In the genomic region with DNA sequence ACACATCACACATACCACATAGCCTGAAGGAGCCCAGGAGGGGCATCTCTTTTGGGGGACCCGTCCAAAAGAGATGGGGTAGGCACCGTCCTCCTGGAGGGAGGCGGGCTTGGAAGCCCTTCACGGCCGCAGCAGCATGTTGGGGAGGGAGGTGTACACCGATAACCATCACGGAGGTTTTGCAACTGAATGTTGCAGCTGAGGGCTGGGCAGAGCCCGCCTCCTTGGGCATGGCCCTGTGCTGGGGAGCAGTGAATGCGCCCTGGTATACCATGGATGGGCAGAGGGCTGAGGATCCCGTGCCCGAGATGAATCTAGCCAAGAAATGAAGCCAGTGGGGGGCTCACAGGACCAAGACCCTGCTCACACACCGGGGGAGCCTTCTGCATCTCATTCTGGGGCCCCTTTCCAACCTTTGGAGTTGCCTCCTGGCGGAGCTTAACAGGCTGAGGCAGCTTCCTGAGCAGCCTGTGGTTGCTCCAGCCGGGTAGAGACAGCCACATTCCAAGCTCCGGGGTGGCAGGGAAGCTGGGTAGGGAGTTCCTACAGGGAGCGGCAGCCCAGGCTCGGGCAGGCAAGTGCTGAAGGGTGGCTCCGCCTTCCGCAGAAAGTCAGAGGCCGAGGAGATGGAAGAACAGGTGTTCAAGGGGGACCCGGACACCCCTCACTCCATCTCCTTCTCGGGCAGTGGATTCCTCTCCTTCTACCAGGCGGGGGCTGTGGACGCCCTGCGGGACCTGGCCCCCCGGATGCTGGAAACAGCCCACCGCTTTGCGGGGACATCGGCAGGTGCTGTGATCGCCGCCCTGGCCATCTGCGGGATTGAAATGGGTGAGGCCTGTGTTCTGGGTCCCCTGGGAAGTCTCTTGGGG, we compare ENCODE assay signal across 28 cellular contexts. TPM values are rescaled to one million over a fixed set of nuclear protein-coding genes. Genes with fewer than 3 reads are reported as not detected.
DNase-seq lines count a peak whose midpoint lies in the region; ATAC-seq and TF ChIP-seq lines count a peak whose summit lies in the region.
"Had no signal": no experiment of that assay in that cellular context is flagged by ENCODE, and none has a peak within 500 bp of the region (broad histone marks: within the 10 kb centered on the region; RNA-seq: fewer than 3 reads in every experiment).

A gene with protein sequence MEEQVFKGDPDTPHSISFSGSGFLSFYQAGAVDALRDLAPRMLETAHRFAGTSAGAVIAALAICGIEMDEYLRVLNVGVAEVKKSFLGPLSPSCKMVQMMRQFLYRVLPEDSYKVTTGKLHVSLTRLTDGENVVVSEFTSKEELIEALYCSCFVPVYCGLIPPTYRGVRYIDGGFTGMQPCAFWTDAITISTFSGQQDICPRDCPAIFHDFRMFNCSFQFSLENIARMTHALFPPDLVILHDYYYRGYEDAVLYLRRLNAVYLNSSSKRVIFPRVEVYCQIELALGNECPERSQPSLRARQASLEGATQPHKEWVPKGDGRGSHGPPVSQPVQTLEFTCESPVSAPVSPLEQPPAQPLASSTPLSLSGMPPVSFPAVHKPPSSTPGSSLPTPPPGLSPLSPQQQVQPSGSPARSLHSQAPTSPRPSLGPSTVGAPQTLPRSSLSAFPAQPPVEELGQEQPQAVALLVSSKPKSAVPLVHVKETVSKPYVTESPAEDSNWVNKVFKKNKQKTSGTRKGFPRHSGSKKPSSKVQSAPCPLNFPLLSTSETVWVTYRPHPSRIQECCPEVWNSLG (plus strand): TSS at position 227 of the 872 bp plus-strand sequence. CDS start 400 bp downstream, at position 627.

- no peak within 1 kb of the TSS for H2AFZ ChIP-seq in trophoblast cell (ENCODE audit: insufficient read depth, low read length, poor library complexity)

- H3K79me1 ChIP-seq in trophoblast cell (ENCODE audit: low read length), result no peaks in the 10 kb centered on the region

- peaks cover 5% of the 10 kb centered on the region for H3K9me3 Mint-ChIP-seq in endodermal cell
- peaks cover 0 to 12% (median 2%) of the 10 kb centered on the region in 11 donors for H3K9me3 Mint-ChIP-seq in naive thymus-derived CD4-positive, alpha-beta T cell
- H3K9me3 Mint-ChIP-seq: activated CD4-positive, alpha-beta T cell treated with anti-CD3 and anti-CD28 coated beads, Interleukin-2, amount 10 ng/mL, durations not matched to agents 24 days and 14 days; activated T-helper 17 cell treated with anti-CD3 and anti-CD28 coated beads, Interleukin-2, amount 50 U/mL, for 72 hours had no signal

- H2BK12ac ChIP-seq in trophoblast cell (ENCODE audit: low read length), result no peak within 1 kb of the TSS

- H3K18ac ChIP-seq in trophoblast cell (ENCODE audit: low read length), result no peak within 1 kb of the TSS

- peak; percentile 71 for ATAC-seq in Panc1
- peak; percentile 55 for ATAC-seq in naive thymus-derived CD4-positive, alpha-beta T cell
- ATAC-seq: activated CD8-positive, alpha-beta memory T cell treated with anti-CD3 and anti-CD28 coated beads, Interleukin-2, amount 10 ng/mL, durations not matched to agents 7 days and 5 days; activated T-helper 17 cell treated with anti-CD3 and anti-CD28 coated beads, Interleukin-2, amount 50 U/mL, for 72 hours; gastrocnemius medialis had no signal

- H3K4me1 Mint-ChIP-seq in endodermal cell, result peaks cover 14% of the 10 kb centered on the region
- H3K4me1 Mint-ChIP-seq in naive thymus-derived CD4-positive, alpha-beta T cell, result peaks cover 0 to 1% (median 0%) of the 10 kb centered on the region in 7 donors
- H3K4me1 Mint-ChIP-seq: activated CD4-positive, alpha-beta T cell treated with anti-CD3 and anti-CD28 coated beads, Interleukin-2, amount 10 ng/mL, durations not matched to agents 24 days and 14 days; activated CD8-positive, alpha-beta memory T cell treated with anti-CD3 and anti-CD28 coated beads, Interleukin-2, amount 10 ng/mL, durations not matched to agents 7 days and 5 days; activated naive CD8-positive, alpha-beta T cell treated with anti-CD3 and anti-CD28 coated beads, Interleukin-2, amount 10 ng/mL, durations not matched to agents 7 days and 5 days; activated T-helper 17 cell treated with anti-CD3 and anti-CD28 coated beads, Interleukin-2, amount 50 U/mL, for 72 hours; CD4-positive, alpha-beta memory T cell had no signal

- H3K27me3 Mint-ChIP-seq in endodermal cell (ENCODE audit: insufficient read depth), result peaks cover 30% of the 10 kb centered on the region
- H3K27me3 Mint-ChIP-seq in naive thymus-derived CD4-positive, alpha-beta T cell, result peaks cover 0 to 20% (median 13%) of the 10 kb centered on the region in 5 donors

- no peak within 1 kb of the TSS for H2AK5ac ChIP-seq in trophoblast cell (ENCODE audit: low read length)

- no TSS peak for BruUV-seq in Panc1 (replicated peaks; lab: Mats Ljungman, UMichigan)

- no peak within 1 kb of the TSS for H2BK5ac ChIP-seq in trophoblast cell (ENCODE audit: low read depth, low read length, poor library complexity)

- no peak within 1 kb of the TSS for H3K4me3 Mint-ChIP-seq in endodermal cell
- no peak within 1 kb of the TSS for H3K4me3 Mint-ChIP-seq in naive thymus-derived CD4-positive, alpha-beta T cell
- H3K4me3 Mint-ChIP-seq: activated CD4-positive, alpha-beta T cell treated with anti-CD3 and anti-CD28 coated beads, Interleukin-2, amount 10 ng/mL, durations not matched to agents 24 days and 14 days; activated CD8-positive, alpha-beta memory T cell treated with anti-CD3 and anti-CD28 coated beads, Interleukin-2, amount 10 ng/mL, durations not matched to agents 7 days and 5 days; activated naive CD8-positive, alpha-beta T cell treated with anti-CD3 and anti-CD28 coated beads, Interleukin-2, amount 10 ng/mL, durations not matched to agents 7 days and 5 days; activated T-helper 17 cell treated with anti-CD3 and anti-CD28 coated beads, Interleukin-2, amount 50 U/mL, for 72 hours; CD4-positive, alpha-beta memory T cell had no signal

- in situ Hi-C loops in Panc1 (cut with HindIII; ENCODE audit: low pct_unique_long_range_greater_than_20kb, low sequenced_read_pairs), result no loop called here

- H4K12ac ChIP-seq in trophoblast cell (ENCODE audit: low read depth, low read length), result no peak within 1 kb of the TSS

- H3K4me1 ChIP-seq in Panc1 (ENCODE audit: control insufficient read depth, insufficient read depth, low read length) (peaks cover 10% of the 10 kb centered on the region), endodermal cell (ENCODE audit: control insufficient read depth, insufficient read depth, low read length) (no peaks in the 10 kb centered on the region), trophoblast cell (ENCODE audit: control insufficient read depth in 1 of 2, insufficient read depth in 2 of 2, low read length in 2 of 2) (no peaks in the 10 kb centered on the region), BE2C (no peaks in the 10 kb centered on the region; the same call in 1 of the 2 replicates)
- H3K4me1 ChIP-seq in naive thymus-derived CD4-positive, alpha-beta T cell (ENCODE audit: control insufficient read depth in 2 of 2, insufficient read depth in 2 of 2, low read length in 2 of 2), result no peaks in the 10 kb centered on the region
- H3K4me1 ChIP-seq: gastrocnemius medialis, SJSA1 had no signal

- no peaks in the 10 kb centered on the region for H3K36me3 ChIP-seq in H7 (replicated peaks; ENCODE audit: control insufficient read depth, insufficient read depth, low read length)
- no peaks in the 10 kb centered on the region for H3K36me3 ChIP-seq in Panc1 (ENCODE audit: control insufficient read depth, insufficient read depth, low read length)
- no peaks in the 10 kb centered on the region for H3K36me3 ChIP-seq in endodermal cell (ENCODE audit: control insufficient read depth, insufficient read depth, low read length)
- no peaks in the 10 kb centered on the region for H3K36me3 ChIP-seq in naive thymus-derived CD4-positive, alpha-beta T cell (ENCODE audit: control insufficient read depth in 2 of 3, insufficient read depth in 3 of 3, low read length in 3 of 3)
- H3K36me3 ChIP-seq in trophoblast cell (ENCODE audit: control insufficient read depth in 1 of 2, insufficient read depth in 2 of 2, low read length in 2 of 2), result no peaks in the 10 kb centered on the region
- no peaks in the 10 kb centered on the region for H3K36me3 ChIP-seq in BE2C
- H3K36me3 ChIP-seq: gastrocnemius medialis, SJSA1, tibial nerve had no signal

- DNase-seq in H7, result peak; percentile 76
- DNase-seq in Panc1 (ENCODE audit: low read depth, low spot score), result no peak
- DNase-seq in endodermal cell, result peak; percentile 79
- DNase-seq in naive thymus-derived CD4-positive, alpha-beta T cell, result no peak
- no peak for DNase-seq in NCI-H146 treated with DMSO at 0.1 percent for 48 hours (lab: John Stamatoyannopoulos, UW; ENCODE audit: unreplicated experiment)
- DNase-seq in trophoblast cell, result no peak
- no peak for DNase-seq in BE2C
- DNase-seq in activated T-cell treated with anti-CD3 and anti-CD28 coated beads for 4 hours, result no peak
- DNase-seq: activated CD4-positive, alpha-beta T cell treated with anti-CD3 and anti-CD28 coated beads, Interleukin-2, amount 10 ng/mL, durations not matched to agents 24 days and 14 days; activated CD8-positive, alpha-beta memory T cell treated with anti-CD3 and anti-CD28 coated beads, Interleukin-2, amount 10 ng/mL, durations not matched to agents 7 days and 5 days; activated naive CD8-positive, alpha-beta T cell treated with anti-CD3 and anti-CD28 coated beads, Interleukin-2, amount 10 ng/mL, durations not matched to agents 7 days and 5 days; CD4-positive, alpha-beta memory T cell; dermis blood vessel endothelial cell; DMS53; gastrocnemius medialis; left cardiac atrium; midbrain; NCI-H1436 treated with DMSO at 0.1 percent for 48 hours; NCI-H82; OCI-M1; stimulated activated CD4-positive, alpha-beta T cell treated with anti-CD3 and anti-CD28 coated beads, Interleukin-2, amount 100 ng/mL, for 48 hours; stimulated activated naive CD4-positive, alpha-beta T cell treated with Interleukin-2 at 50 U/mL for 16 hours had no signal

- H3K4me3 ChIP-seq in H7 (ENCODE audit: insufficient read depth, low read depth, low read length), result no peak within 1 kb of the TSS
- no peak within 1 kb of the TSS for H3K4me3 ChIP-seq in Panc1 (ENCODE audit: low read depth in 2 of 2, low read length in 2 of 2)
- no peak within 1 kb of the TSS for H3K4me3 ChIP-seq in endodermal cell (ENCODE audit: low read length)
- H3K4me3 ChIP-seq in naive thymus-derived CD4-positive, alpha-beta T cell (ENCODE audit: low read length), result no peak within 1 kb of the TSS
- no peak within 1 kb of the TSS for H3K4me3 ChIP-seq in trophoblast cell (ENCODE audit: low read depth, low read length)
- H3K4me3 ChIP-seq in BE2C (ENCODE audit: low read depth, low read length), result no peak within 1 kb of the TSS
- H3K4me3 ChIP-seq: gastrocnemius medialis, SJSA1, tibial nerve had no signal

- no peaks in the 10 kb centered on the region for H3K36me3 Mint-ChIP-seq in endodermal cell (ENCODE audit: low read depth)
- peaks cover 0 to 3% (median 0%) of the 10 kb centered on the region in 5 donors for H3K36me3 Mint-ChIP-seq in naive thymus-derived CD4-positive, alpha-beta T cell
- H3K36me3 Mint-ChIP-seq: activated CD8-positive, alpha-beta memory T cell treated with anti-CD3 and anti-CD28 coated beads, Interleukin-2, amount 10 ng/mL, durations not matched to agents 7 days and 5 days; activated naive CD8-positive, alpha-beta T cell treated with anti-CD3 and anti-CD28 coated beads, Interleukin-2, amount 10 ng/mL, durations not matched to agents 7 days and 5 days; CD4-positive, alpha-beta memory T cell had no signal

- H3K27ac ChIP-seq in Panc1 (ENCODE audit: low read length), result no peak within 1 kb of the TSS
- no peak within 1 kb of the TSS for H3K27ac ChIP-seq in endodermal cell (ENCODE audit: low read depth, low read length)
- H3K27ac ChIP-seq in naive thymus-derived CD4-positive, alpha-beta T cell (ENCODE audit: low read depth, low read length), result no peak within 1 kb of the TSS
- no peak within 1 kb of the TSS for H3K27ac ChIP-seq in trophoblast cell (ENCODE audit: low read depth, low read length)
- H3K27ac ChIP-seq: gastrocnemius medialis, SJSA1, tibial nerve had no signal

- WGBS in endodermal cell (ENCODE audit: insufficient coverage in 1 of 2, insufficient read length in 1 of 2), 2 experiments, result 75 to 90% methylated on average over 10 to 32 of the region's 32 CpGs
- WGBS in trophoblast cell (ENCODE audit: extremely low coverage, insufficient coverage, insufficient read length), result no CpG with 5 or more reads among the region's 32 CpGs

- POLR2A ChIA-PET in Panc1 (lab: Charles Lee), result no interaction called here
- POLR2A ChIA-PET in naive thymus-derived CD4-positive, alpha-beta T cell (lab: Charles Lee), result no interaction called here

- no peak within 1 kb of the TSS for H3K23ac ChIP-seq in trophoblast cell (ENCODE audit: low read length)

- H3K9ac ChIP-seq in endodermal cell (ENCODE audit: extremely low read depth, low read length, poor library complexity, severe bottlenecking) (no peak within 1 kb of the TSS), trophoblast cell (ENCODE audit: low read length) (no peak within 1 kb of the TSS)

- no peak within 1 kb of the TSS for H3K27ac Mint-ChIP-seq in endodermal cell
- peak within 1 kb of the TSS in 1 of 9 donors; percentile 25 for H3K27ac Mint-ChIP-seq in naive thymus-derived CD4-positive, alpha-beta T cell
- H3K27ac Mint-ChIP-seq: activated CD4-positive, alpha-beta T cell treated with anti-CD3 and anti-CD28 coated beads, Interleukin-2, amount 10 ng/mL, durations not matched to agents 24 days and 14 days; activated CD8-positive, alpha-beta memory T cell treated with anti-CD3 and anti-CD28 coated beads, Interleukin-2, amount 10 ng/mL, durations not matched to agents 7 days and 5 days; activated naive CD8-positive, alpha-beta T cell treated with anti-CD3 and anti-CD28 coated beads, Interleukin-2, amount 10 ng/mL, durations not matched to agents 7 days and 5 days; activated T-helper 17 cell treated with anti-CD3 and anti-CD28 coated beads, Interleukin-2, amount 50 U/mL, for 72 hours; progenitor cell of endocrine pancreas had no signal

- H3K4me2 ChIP-seq in trophoblast cell (ENCODE audit: low read length), result no peak within 1 kb of the TSS

- H3K4ac ChIP-seq in trophoblast cell (ENCODE audit: low read depth, low read length), result no peak within 1 kb of the TSS

- TF ChIP-seq CTCF in Panc1 (IDR thresholded peaks at IDR 0.05) (no peak), endodermal cell (conservative IDR thresholded peaks at IDR 0.05) (no peak), BE2C (IDR thresholded peaks at IDR 0.05; ENCODE audit: low read depth, low read length) (no peak)

- no peak within 1 kb of the TSS for H4K8ac ChIP-seq in trophoblast cell (ENCODE audit: low read depth, low read length)

- H2BK120ac ChIP-seq in trophoblast cell (ENCODE audit: insufficient read depth, low read length, poor library complexity), result no peak within 1 kb of the TSS

- H3K9me3 ChIP-seq in Panc1 (ENCODE audit: control insufficient read depth, insufficient read depth, low read depth, low read length), result no peaks in the 10 kb centered on the region
- peaks cover 14% of the 10 kb centered on the region for H3K9me3 ChIP-seq in endodermal cell (ENCODE audit: control insufficient read depth, low read length)
- peaks cover 0 to 5% (median 0%) of the 10 kb centered on the region in 3 experiments for H3K9me3 ChIP-seq in naive thymus-derived CD4-positive, alpha-beta T cell (ENCODE audit: control insufficient read depth in 2 of 3, low read length in 3 of 3)
- H3K9me3 ChIP-seq in trophoblast cell (ENCODE audit: insufficient read depth, low read depth, low read length), result no peaks in the 10 kb centered on the region
- H3K9me3 ChIP-seq in BE2C, result no peaks in the 10 kb centered on the region
- H3K9me3 ChIP-seq: gastrocnemius medialis, SJSA1 had no signal

- H3K79me2 ChIP-seq in trophoblast cell (ENCODE audit: control insufficient read depth, insufficient read depth, low read length, poor library complexity), result no peaks in the 10 kb centered on the region

- H4K91ac ChIP-seq in trophoblast cell (ENCODE audit: low read depth, low read length), result no peak within 1 kb of the TSS

- intact Hi-C loops in Panc1 (cut with micrococcal nuclease; ENCODE audit: unreplicated experiment), result no loop called here
- intact Hi-C loops in naive thymus-derived CD4-positive, alpha-beta T cell (cut with micrococcal nuclease), result no loop called here

- CTCF ChIA-PET in Panc1 (lab: Charles Lee), result no interaction called here
- CTCF ChIA-PET in naive thymus-derived CD4-positive, alpha-beta T cell (lab: Charles Lee), result interaction anchor here (0.6 kb wide), 1 partner anchor 65 kb away, joined by 4 read pairs; no protein-coding TSS in a partner anchor

- no peak within 1 kb of the TSS for H3K14ac ChIP-seq in trophoblast cell (ENCODE audit: low read length)

- H3K27me3 ChIP-seq in H7 (ENCODE audit: control insufficient read depth, insufficient read depth, low read length) (no peaks in the 10 kb centered on the region), Panc1 (ENCODE audit: control insufficient read depth, insufficient read depth, low read length) (peaks cover 8% of the 10 kb centered on the region), endodermal cell (ENCODE audit: control insufficient read depth, insufficient read depth, low read length, poor library complexity, severe bottlenecking) (no peaks in the 10 kb centered on the region), trophoblast cell (ENCODE audit: insufficient read depth, low read length) (no peaks in the 10 kb centered on the region), BE2C (no peaks in the 10 kb centered on the region)
- no peaks in the 10 kb centered on the region for H3K27me3 ChIP-seq in naive thymus-derived CD4-positive, alpha-beta T cell (ENCODE audit: control insufficient read depth in 2 of 2, insufficient read depth in 2 of 2, low read length in 2 of 2)

RNA-seq across cellular contexts. Expression of the gene that starts here (rescaled TPM):
- total RNA-seq in H7 (2014; rRNA removed; shearing (Covaris generic)), result not detected in 2 replicates
- total RNA-seq in Panc1 (2021; ENCODE audit: unreplicated experiment), result not detected
- 0.10 TPM for polyA plus RNA-seq in Panc1 (2012; ENCODE audit: insufficient read length)
- total RNA-seq in endodermal cell, result not detected
- polyA plus RNA-seq in endodermal cell (2013, experiment 1 of 2), result not detected
- polyA plus RNA-seq in endodermal cell (2013, experiment 2 of 2), result not detected
- total RNA-seq in naive thymus-derived CD4-positive, alpha-beta T cell, result 1 to 10 TPM in 1 of 5 experiments, under 1 TPM in 1, not detected in 3; 0.66 to 2.0 TPM
- polyA plus RNA-seq in naive thymus-derived CD4-positive, alpha-beta T cell, result not detected
- 0.08 and 0.10 TPM in 2 replicates for polyA plus RNA-seq in trophoblast cell (2013)
- not detected for polyA plus RNA-seq in BE2C (2012; ENCODE audit: insufficient read depth, insufficient read length, low read depth)
- total RNA-seq: activated CD4-positive, alpha-beta T cell treated with anti-CD3 and anti-CD28 coated beads, Interleukin-2, amount 10 ng/mL, durations not matched to agents 24 days and 14 days; activated CD8-positive, alpha-beta memory T cell treated with anti-CD3 and anti-CD28 coated beads, Interleukin-2, amount 10 ng/mL, durations not matched to agents 7 days and 5 days; activated naive CD8-positive, alpha-beta T cell treated with anti-CD3 and anti-CD28 coated beads, Interleukin-2, amount 10 ng/mL, durations not matched to agents 7 days and 5 days; activated T-helper 17 cell treated with anti-CD3 and anti-CD28 coated beads, Interleukin-2, amount 50 U/mL, for 72 hours; dermis blood vessel endothelial cell; gastrocnemius medialis; left cardiac atrium; progenitor cell of endocrine pancreas; SJSA1; T-helper 1 cell treated with Interleukin-12 subunit alpha and Interleukin-12 subunit beta and Interleukin-4 antibody, amounts not matched to agents 30 ng/mL and 1 ng/mL, for 36 hours had no signal
- polyA plus RNA-seq: CD4-positive, alpha-beta memory T cell; neural cell had no signal

Comparison
In these comparisons a context has a peak if more than half of its experiments do, and no peak if none do; other contexts are left out.
1. Peak in DNase-seq in H7; RNA of the gene not detected or under 1 TPM.
2. Peak in ATAC-seq in Panc1; RNA of the gene not detected or under 1 TPM.
3. Peak in DNase-seq in endodermal cell; RNA of the gene not detected or under 1 TPM.